In the genomic region with DNA sequence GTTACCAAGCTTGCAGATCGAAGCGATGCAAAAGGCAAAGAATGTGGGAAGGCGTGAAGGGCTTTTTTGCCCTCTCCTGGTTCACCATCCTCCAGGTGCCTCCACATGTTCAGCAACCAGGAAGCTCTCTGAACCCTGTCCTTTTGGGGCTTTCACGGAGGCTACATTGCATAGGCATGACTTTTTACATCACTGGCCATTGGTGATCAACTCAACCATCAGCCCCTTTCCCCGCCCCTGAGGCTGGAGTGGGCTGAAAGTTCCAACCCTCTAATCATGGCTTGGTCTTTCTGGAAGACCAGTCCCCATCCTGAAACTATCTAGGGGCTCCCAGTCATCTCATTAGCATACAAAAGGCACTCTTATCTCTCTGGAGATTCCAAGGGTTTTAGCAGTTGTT, we compare ENCODE assay signal across 1 cellular context.
TF ChIP-seq lines count a peak whose summit lies in the region.

No MANE protein-coding gene starts in this region.

TF ChIP-seq in WTC11, 78 proteins besides CTCF, POLR2A, EP300 and RAD21 (continued from another document):
- TF ChIP-seq, protein P1, sequence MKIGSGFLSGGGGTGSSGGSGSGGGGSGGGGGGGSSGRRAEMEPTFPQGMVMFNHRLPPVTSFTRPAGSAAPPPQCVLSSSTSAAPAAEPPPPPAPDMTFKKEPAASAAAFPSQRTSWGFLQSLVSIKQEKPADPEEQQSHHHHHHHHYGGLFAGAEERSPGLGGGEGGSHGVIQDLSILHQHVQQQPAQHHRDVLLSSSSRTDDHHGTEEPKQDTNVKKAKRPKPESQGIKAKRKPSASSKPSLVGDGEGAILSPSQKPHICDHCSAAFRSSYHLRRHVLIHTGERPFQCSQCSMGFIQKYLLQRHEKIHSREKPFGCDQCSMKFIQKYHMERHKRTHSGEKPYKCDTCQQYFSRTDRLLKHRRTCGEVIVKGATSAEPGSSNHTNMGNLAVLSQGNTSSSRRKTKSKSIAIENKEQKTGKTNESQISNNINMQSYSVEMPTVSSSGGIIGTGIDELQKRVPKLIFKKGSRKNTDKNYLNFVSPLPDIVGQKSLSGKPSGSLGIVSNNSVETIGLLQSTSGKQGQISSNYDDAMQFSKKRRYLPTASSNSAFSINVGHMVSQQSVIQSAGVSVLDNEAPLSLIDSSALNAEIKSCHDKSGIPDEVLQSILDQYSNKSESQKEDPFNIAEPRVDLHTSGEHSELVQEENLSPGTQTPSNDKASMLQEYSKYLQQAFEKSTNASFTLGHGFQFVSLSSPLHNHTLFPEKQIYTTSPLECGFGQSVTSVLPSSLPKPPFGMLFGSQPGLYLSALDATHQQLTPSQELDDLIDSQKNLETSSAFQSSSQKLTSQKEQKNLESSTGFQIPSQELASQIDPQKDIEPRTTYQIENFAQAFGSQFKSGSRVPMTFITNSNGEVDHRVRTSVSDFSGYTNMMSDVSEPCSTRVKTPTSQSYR (CRISPR knock-in tag; IDR thresholded peaks at IDR 0.05) = no peak
- TF ChIP-seq, protein P2, sequence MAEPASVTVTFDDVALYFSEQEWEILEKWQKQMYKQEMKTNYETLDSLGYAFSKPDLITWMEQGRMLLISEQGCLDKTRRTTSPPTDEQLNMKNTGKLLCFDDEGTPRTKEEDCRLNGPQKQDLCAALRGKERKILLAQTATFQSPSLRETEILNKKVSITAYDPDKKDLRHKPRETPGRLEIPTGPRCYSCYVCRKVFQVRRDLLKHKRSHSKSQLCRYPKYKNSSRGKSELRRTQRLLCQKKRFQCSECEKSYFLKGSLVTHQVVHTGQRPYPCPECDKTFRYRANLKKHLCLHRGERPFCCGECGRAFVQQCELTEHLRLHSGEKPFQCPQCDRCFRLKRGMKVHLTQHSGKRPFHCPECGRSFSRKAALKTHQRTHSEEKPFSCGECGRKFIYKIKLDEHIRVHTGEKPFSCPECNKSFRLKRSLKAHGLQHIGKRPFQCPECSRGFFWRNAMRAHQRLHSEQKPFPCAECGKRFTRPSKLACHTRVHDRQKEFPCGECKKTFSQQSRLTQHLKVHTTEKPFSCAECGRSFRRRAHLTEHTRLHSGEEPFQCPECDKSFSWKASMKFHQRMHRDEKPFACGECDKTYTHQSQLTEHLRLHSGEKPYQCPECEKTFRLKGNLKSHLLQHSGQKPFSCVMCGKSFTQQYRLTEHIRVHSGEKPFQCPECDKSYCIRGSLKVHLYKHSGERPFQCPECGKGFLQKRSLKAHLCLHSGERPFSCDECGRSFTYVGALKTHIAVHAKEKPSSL (CRISPR knock-in tag; conservative IDR thresholded peaks at IDR 0.05) = no peak
- TF ChIP-seq NR3C1 (CRISPR knock-in tag; conservative IDR thresholded peaks at IDR 0.05; ENCODE audit: low read depth) (no peak), ZBTB21 (CRISPR knock-in tag; IDR thresholded peaks at IDR 0.05; ENCODE audit: borderline replicate concordance) (no peak), ZNF416 (CRISPR knock-in tag; IDR thresholded peaks at IDR 0.05) (no peak), MXD4 (CRISPR knock-in tag; IDR thresholded peaks at IDR 0.05; ENCODE audit: borderline replicate concordance) (no peak), JUN (CRISPR knock-in tag; IDR thresholded peaks at IDR 0.05) (no peak)
- TF ChIP-seq, protein P3, sequence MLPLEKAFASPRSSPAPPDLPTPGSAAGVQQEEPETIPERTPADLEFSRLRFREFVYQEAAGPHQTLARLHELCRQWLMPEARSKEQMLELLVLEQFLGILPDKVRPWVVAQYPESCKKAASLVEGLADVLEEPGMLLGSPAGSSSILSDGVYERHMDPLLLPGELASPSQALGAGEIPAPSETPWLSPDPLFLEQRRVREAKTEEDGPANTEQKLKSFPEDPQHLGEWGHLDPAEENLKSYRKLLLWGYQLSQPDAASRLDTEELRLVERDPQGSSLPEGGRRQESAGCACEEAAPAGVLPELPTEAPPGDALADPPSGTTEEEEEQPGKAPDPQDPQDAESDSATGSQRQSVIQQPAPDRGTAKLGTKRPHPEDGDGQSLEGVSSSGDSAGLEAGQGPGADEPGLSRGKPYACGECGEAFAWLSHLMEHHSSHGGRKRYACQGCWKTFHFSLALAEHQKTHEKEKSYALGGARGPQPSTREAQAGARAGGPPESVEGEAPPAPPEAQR (CRISPR knock-in tag; IDR thresholded peaks at IDR 0.05) = no peak
